Comparison of ENCODE assay signal across 12 cellular contexts in the genomic region with DNA sequence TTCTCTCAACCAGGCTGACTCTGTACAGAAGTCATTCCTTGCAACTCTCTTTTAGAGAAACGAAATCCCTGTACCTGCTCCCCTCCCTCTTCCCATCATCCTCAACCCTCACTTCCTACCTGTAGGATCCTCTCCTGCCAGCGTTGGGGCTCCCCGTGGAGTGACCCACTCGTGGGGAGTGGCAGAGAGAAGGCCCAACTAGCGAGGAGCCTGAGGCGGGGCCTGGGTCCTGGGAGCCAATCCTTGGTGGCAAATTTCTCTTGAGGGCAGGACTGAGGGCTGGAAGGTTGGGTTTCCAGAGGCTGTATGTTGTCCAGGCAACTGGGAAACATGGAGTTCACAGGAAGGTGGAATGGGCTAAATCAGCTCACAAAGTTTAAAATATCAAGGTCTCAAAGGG. TPM values are rescaled to one million over a fixed set of nuclear protein-coding genes. Genes with fewer than 3 reads are reported as not detected.
DNase-seq lines count a peak whose midpoint lies in the region; ATAC-seq, FAIRE-seq and TF ChIP-seq lines count a peak whose summit lies in the region.
"Had no signal": no experiment of that assay in that cellular context is flagged by ENCODE, and none has a peak within 500 bp of the region (broad histone marks: within the 10 kb centered on the region; RNA-seq: fewer than 3 reads in every experiment).

No MANE protein-coding gene starts in this region.

- H3K9me3 Mint-ChIP-seq in progenitor cell of endocrine pancreas (ENCODE audit: low read depth), result no peaks in the 10 kb centered on the region
- H3K9me3 Mint-ChIP-seq: brain had no signal

- H3K4me1 Mint-ChIP-seq in progenitor cell of endocrine pancreas (ENCODE audit: low read depth), result peaks cover 11% of the 10 kb centered on the region

- intact Hi-C loops in Panc1 (cut with micrococcal nuclease; ENCODE audit: unreplicated experiment) (loop anchor here (1.0 to 2.0 kb wide), 2 partner anchors 50 to 93 kb away; no protein-coding TSS in a partner anchor), ascending aorta (cut with DNase I) (loop anchor here (2.0 kb wide), 2 partner anchors 27 to 51 kb away; a partner anchor contains a TSS)

- H3K9me3 ChIP-seq in Panc1 (ENCODE audit: control insufficient read depth, insufficient read depth, low read depth, low read length) (no peaks in the 10 kb centered on the region), ascending aorta (no peaks in the 10 kb centered on the region)
- H3K9me3 ChIP-seq: ovary had no signal

- peak; percentile 74 for ATAC-seq in Panc1

- H3K27me3 Mint-ChIP-seq in progenitor cell of endocrine pancreas, result no peaks in the 10 kb centered on the region

- POLR2A ChIA-PET in Panc1 (lab: Charles Lee), result no interaction called here

- no peak for TF ChIP-seq CTCF in Panc1 (IDR thresholded peaks at IDR 0.05)
- no peak for TF ChIP-seq CTCF in fibroblast of mammary gland (conservative IDR thresholded peaks at IDR 0.05; ENCODE audit: control insufficient read depth, insufficient read depth, low read depth, low read length)
- no peak for TF ChIP-seq CTCF in progenitor cell of endocrine pancreas (IDR thresholded peaks at IDR 0.05; ENCODE audit: unreplicated experiment)
- no peak for TF ChIP-seq CTCF in ascending aorta (IDR thresholded peaks at IDR 0.05)

- H3K4me3 Mint-ChIP-seq in progenitor cell of endocrine pancreas (ENCODE audit: low read depth), result peak overlapping the region; percentile 16
- H3K4me3 Mint-ChIP-seq: brain had no signal

- no peak for FAIRE-seq in RCC 7860 (lab: Jason Lieb, UNC)

- H3K27me3 ChIP-seq in Panc1 (ENCODE audit: control insufficient read depth, insufficient read depth, low read length) (no peaks in the 10 kb centered on the region), ascending aorta (no peaks in the 10 kb centered on the region)
- H3K27me3 ChIP-seq: ovary had no signal

- H3K27ac Mint-ChIP-seq in progenitor cell of endocrine pancreas, result no peak overlapping the region
- H3K27ac Mint-ChIP-seq: brain had no signal

- DNase-seq in DMS 273 (lab: John Stamatoyannopoulos, UW; ENCODE audit: unreplicated experiment), result peak; percentile 51
- no peak for DNase-seq in DMS 273 treated with DMSO at 0.1 percent for 48 hours (lab: John Stamatoyannopoulos, UW)
- no peak for DNase-seq in Panc1 (ENCODE audit: low read depth, low spot score)
- peak; percentile 51 for DNase-seq in fibroblast of mammary gland (ENCODE audit: low read depth)
- DNase-seq in progenitor cell of endocrine pancreas (ENCODE audit: low spot score, unreplicated experiment), result no peak
- DNase-seq in ascending aorta (ENCODE audit: low spot score in 2 of 2), result no peak
- DNase-seq in RCC 7860 (ENCODE audit: low spot score), result no peak
- no peak for DNase-seq in stimulated activated CD4-positive, alpha-beta T cell treated with anti-CD3 and anti-CD28 coated beads, Interleukin-2, amount 100 ng/mL, for 48 hours
- DNase-seq: NK-92 treated with Interleukin-12 subunit alpha and Interleukin-12 subunit beta, amount 100 ng/mL, for 24 hours had no signal

- no peaks in the 10 kb centered on the region for H3K36me3 ChIP-seq in Panc1 (ENCODE audit: control insufficient read depth, insufficient read depth, low read length)
- H3K36me3 ChIP-seq in ascending aorta, result no peaks in the 10 kb centered on the region
- H3K36me3 ChIP-seq: ovary had no signal

- CTCF ChIA-PET in Panc1 (lab: Charles Lee), result interaction anchor here (0.6 to 1.5 kb wide), 4 partner anchors 39 to 166 kb away, joined by 3 to 4 read pairs (median 3); no protein-coding TSS in a partner anchor

- in situ Hi-C loops in Panc1 (cut with HindIII; ENCODE audit: low pct_unique_long_range_greater_than_20kb, low sequenced_read_pairs), result no loop called here

- H3K4me3 ChIP-seq in Panc1 (ENCODE audit: low read depth in 2 of 2, low read length in 2 of 2) (peak overlapping the region in 1 of 2 experiments; percentile 24; a peak in 1 of 4 replicates), fibroblast of mammary gland (ENCODE audit: control insufficient read depth, low read depth, low read length) (no peak overlapping the region), ascending aorta (no peak overlapping the region)
- H3K4me3 ChIP-seq: ovary had no signal

- no TSS peak for BruUV-seq in Panc1 (replicated peaks; lab: Mats Ljungman, UMichigan)

- H3K27ac ChIP-seq in Panc1 (ENCODE audit: low read length), result no peak overlapping the region
- no peak overlapping the region for H3K27ac ChIP-seq in ascending aorta
- H3K27ac ChIP-seq: 22Rv1, ovary had no signal

- H3K4me1 ChIP-seq in Panc1 (ENCODE audit: control insufficient read depth, insufficient read depth, low read length) (no peaks in the 10 kb centered on the region), ascending aorta (no peaks in the 10 kb centered on the region)

- no peaks in the 10 kb centered on the region for H3K36me3 Mint-ChIP-seq in progenitor cell of endocrine pancreas (ENCODE audit: insufficient read depth)
- H3K36me3 Mint-ChIP-seq: brain had no signal

RNA-seq across cellular contexts. Expression of a gene that starts 10.4 kb away (rescaled TPM):
- 0.23 TPM for total RNA-seq in Panc1 (2021; ENCODE audit: unreplicated experiment)
- not detected for polyA plus RNA-seq in Panc1 (2012; ENCODE audit: insufficient read length)
- total RNA-seq in progenitor cell of endocrine pancreas, result 6.2 and 6.3 TPM in 2 replicates
- total RNA-seq in ascending aorta, result not detected

RNA-seq across cellular contexts. Expression of a gene that starts 10.5 kb away (rescaled TPM):
- total RNA-seq in Panc1 (2021; ENCODE audit: unreplicated experiment) (69.9 TPM), progenitor cell of endocrine pancreas (26.4 and 26.5 TPM in 2 replicates), ascending aorta (21.6 TPM)
- 22.0 TPM for polyA plus RNA-seq in Panc1 (2012; ENCODE audit: insufficient read length)

RNA-seq across cellular contexts. Expression of a gene that starts 27.2 kb away (rescaled TPM):
- total RNA-seq in Panc1 (2021; ENCODE audit: unreplicated experiment) (25.2 TPM), progenitor cell of endocrine pancreas (14.7 and 15.9 TPM in 2 replicates), ascending aorta (35.9 TPM)
- 29.2 TPM for polyA plus RNA-seq in Panc1 (2012; ENCODE audit: insufficient read length)

RNA-seq across cellular contexts. Expression of a gene that starts 46.8 kb away (rescaled TPM):
- total RNA-seq in Panc1 (2021; ENCODE audit: unreplicated experiment) (0.39 TPM), progenitor cell of endocrine pancreas (0.53 and 0.78 TPM in 2 replicates), ascending aorta (not detected)
- 0.76 TPM for polyA plus RNA-seq in Panc1 (2012; ENCODE audit: insufficient read length)

Comparison
In these comparisons a context has a peak if more than half of its experiments do, and no peak if none do; other contexts are left out.
1. DNase-seq: peak in DMS 273 (single experiment) and fibroblast of mammary gland (single experiment); none in DMS 273 treated with DMSO at 0.1 percent for 48 hours (single experiment), Panc1 (single experiment), progenitor cell of endocrine pancreas (single experiment), ascending aorta (0 of 2), RCC 7860 (single experiment) and stimulated activated CD4-positive, alpha-beta T cell treated with anti-CD3 and anti-CD28 coated beads, Interleukin-2, amount 100 ng/mL, for 48 hours (0 of 2).